Comparison of ENCODE assay signal across 9 cellular contexts in the genomic region with DNA sequence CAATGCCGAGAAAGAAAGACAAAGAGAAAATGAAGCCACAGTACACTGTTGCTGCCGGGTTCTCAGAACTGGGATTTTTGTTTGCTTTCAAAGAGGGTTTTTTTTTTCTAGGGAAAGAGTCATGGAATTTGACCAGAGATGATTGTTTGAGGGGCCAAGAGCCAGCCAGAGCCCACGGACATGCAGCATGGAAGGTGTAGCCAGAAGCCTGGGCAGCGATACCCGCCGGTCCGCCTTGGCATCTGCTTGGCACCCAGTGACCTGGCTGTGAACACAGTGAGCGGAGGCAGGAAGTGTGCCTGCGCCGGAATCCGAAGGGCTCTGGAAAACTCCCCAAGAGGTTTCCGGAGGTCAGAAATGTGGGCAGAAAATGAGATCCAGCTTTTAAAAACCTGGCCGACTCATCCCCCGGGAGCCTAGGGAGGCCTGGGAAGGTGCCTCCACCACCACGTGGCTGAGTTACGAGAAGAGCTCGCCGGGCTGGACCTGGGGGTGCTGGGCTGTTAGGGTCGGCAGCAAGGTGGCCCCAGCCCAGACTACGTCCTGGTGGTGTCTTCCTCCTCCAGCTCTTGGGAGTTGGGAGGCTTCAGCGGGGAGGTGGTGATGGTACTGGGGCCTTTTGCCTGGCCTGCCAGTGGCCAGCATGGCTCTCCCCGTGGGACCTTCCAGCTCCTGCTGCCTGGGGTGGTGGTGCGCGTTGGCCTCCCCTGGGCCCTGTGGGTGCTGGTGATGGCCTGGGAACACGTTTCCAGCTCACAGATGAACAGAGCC.
A peak's percentile ranks its signal among the peaks of the same experiment; 100 is the strongest.
DNase-seq lines count a peak whose midpoint lies in the region; ATAC-seq and TF ChIP-seq lines count a peak whose summit lies in the region.
"Had no signal": no experiment of that assay in that cellular context is flagged by ENCODE, and none has a peak within 500 bp of the region (broad histone marks: within the 10 kb centered on the region; RNA-seq: fewer than 3 reads in every experiment).

No MANE protein-coding gene starts in this region.

- H3K9me3 Mint-ChIP-seq in endodermal cell = no peaks in the 10 kb centered on the region

- no peak for TF ChIP-seq EP300 in esophagus muscularis mucosa (IDR thresholded peaks at IDR 0.05)

- intact Hi-C loops in esophagus muscularis mucosa (cut with DNase I) = no loop called here

- H3K4me1 ChIP-seq in esophagus muscularis mucosa = peaks cover 100% of the 10 kb centered on the region in 4 donors
- peaks cover 93% of the 10 kb centered on the region for H3K4me1 ChIP-seq in mucosa of stomach (ENCODE audit: control insufficient read depth, insufficient read depth, low read length)
- peaks cover 3% of the 10 kb centered on the region for H3K4me1 ChIP-seq in urinary bladder (ENCODE audit: insufficient read depth)
- H3K4me1 ChIP-seq in endodermal cell (ENCODE audit: control insufficient read depth, insufficient read depth, low read length) = no peaks in the 10 kb centered on the region

- TF ChIP-seq POLR2A in esophagus muscularis mucosa (IDR thresholded peaks at IDR 0.05; ENCODE audit: low read depth) = no peak

- no peak for TF ChIP-seq CTCF in esophagus muscularis mucosa (IDR thresholded peaks at IDR 0.05)
- no peak for TF ChIP-seq CTCF in endodermal cell (conservative IDR thresholded peaks at IDR 0.05)

- H3K36me3 Mint-ChIP-seq in endodermal cell (ENCODE audit: low read depth) = no peaks in the 10 kb centered on the region

- WGBS in esophagus muscularis mucosa = 20% methylated on average over 21 of the region's 25 CpGs
- WGBS in urinary bladder = 40% methylated on average over 25 of the region's 25 CpGs
- WGBS in endodermal cell (ENCODE audit: insufficient coverage in 1 of 2, insufficient read length in 1 of 2), 2 experiments = 94 to 100% methylated on average over 11 to 25 of the region's 25 CpGs

- H3K27ac Mint-ChIP-seq in endodermal cell = no peak overlapping the region

- H3K9me3 ChIP-seq in esophagus muscularis mucosa = no peaks in the 10 kb centered on the region
- H3K9me3 ChIP-seq in mucosa of stomach (ENCODE audit: control insufficient read depth, low read length) = no peaks in the 10 kb centered on the region
- H3K9me3 ChIP-seq in endodermal cell (ENCODE audit: control insufficient read depth, low read length) = no peaks in the 10 kb centered on the region

- H3K27ac ChIP-seq in esophagus muscularis mucosa (replicated peaks in 1 of 4) (peak overlapping the region; percentile 92 to 98 (median 96)), urinary bladder (ENCODE audit: low read depth) (peak overlapping the region; percentile 77), endodermal cell (ENCODE audit: low read depth, low read length) (no peak overlapping the region)

- DNase-seq in RPMI7951 (ENCODE audit: low read depth) (peak; percentile 91), esophagus muscularis mucosa (ENCODE audit: extremely low spot score) (no peak), COLO668 (lab: John Stamatoyannopoulos, UW; ENCODE audit: unreplicated experiment) (no peak), T-helper 2 cell (no peak), endodermal cell (no peak)
- DNase-seq: MM.1S had no signal

- no peaks in the 10 kb centered on the region for H3K27me3 ChIP-seq in esophagus muscularis mucosa
- no peaks in the 10 kb centered on the region for H3K27me3 ChIP-seq in mucosa of stomach (ENCODE audit: control insufficient read depth, insufficient read depth, low read length)
- H3K27me3 ChIP-seq in endodermal cell (ENCODE audit: control insufficient read depth, insufficient read depth, low read length, poor library complexity, severe bottlenecking) = no peaks in the 10 kb centered on the region

- H3K4me3 Mint-ChIP-seq in endodermal cell = no peak overlapping the region

- no peaks in the 10 kb centered on the region for H3K27me3 Mint-ChIP-seq in endodermal cell (ENCODE audit: insufficient read depth)

- H3K36me3 ChIP-seq in esophagus muscularis mucosa = peaks cover 0 to 67% (median 43%) of the 10 kb centered on the region in 4 donors
- H3K36me3 ChIP-seq in mucosa of stomach (ENCODE audit: control insufficient read depth, insufficient read depth, low read length) = peaks cover 29% of the 10 kb centered on the region
- no peaks in the 10 kb centered on the region for H3K36me3 ChIP-seq in urinary bladder (ENCODE audit: insufficient read depth)
- no peaks in the 10 kb centered on the region for H3K36me3 ChIP-seq in endodermal cell (ENCODE audit: control insufficient read depth, insufficient read depth, low read length)

- H3K4me3 ChIP-seq in esophagus muscularis mucosa = peak overlapping the region; percentile 27 to 47 (median 38)
- H3K4me3 ChIP-seq in mucosa of stomach (ENCODE audit: low read length) = no peak overlapping the region
- H3K4me3 ChIP-seq in urinary bladder (ENCODE audit: low read depth, low read length) = no peak overlapping the region
- no peak overlapping the region for H3K4me3 ChIP-seq in endodermal cell (ENCODE audit: low read length)

- ATAC-seq in GM21723 (IDR thresholded peaks at IDR 0.05; ENCODE audit: unreplicated experiment) = no peak

- H3K9ac ChIP-seq in mucosa of stomach (ENCODE audit: low read length) (peak overlapping the region; percentile 70), endodermal cell (ENCODE audit: extremely low read depth, low read length, poor library complexity, severe bottlenecking) (no peak overlapping the region)

- no peaks in the 10 kb centered on the region for H3K4me1 Mint-ChIP-seq in endodermal cell

Comparison
In these comparisons a context has a peak if more than half of its experiments do, and no peak if none do; other contexts are left out.
1. H3K4me3 ChIP-seq: peak in esophagus muscularis mucosa (4 of 4); none in mucosa of stomach (single experiment), urinary bladder (single experiment) and endodermal cell (single experiment).